ENCODE assay signal across 28 cellular contexts in genomic region chr15:79060175-79060574, GRCh38. TPM values are rescaled to one million over a fixed set of nuclear protein-coding genes. Genes with fewer than 3 reads are reported as not detected.
A peak's percentile ranks its signal among the peaks of the same experiment; 100 is the strongest.
DNase-seq lines count a peak whose midpoint lies in the region; ATAC-seq, FAIRE-seq and TF ChIP-seq lines count a peak whose summit lies in the region.
"Had no signal": no experiment of that assay in that cellular context is flagged by ENCODE, and none has a peak within 500 bp of the region (broad histone marks: within the 10 kb centered on the region; RNA-seq: fewer than 3 reads in every experiment).

No MANE protein-coding gene starts in this region.

- FAIRE-seq in H1 (lab: Jason Lieb, UNC): peak; percentile 78
- FAIRE-seq: GM18507 had no signal

- peak overlapping the region in 2 of 4 experiments; percentile 2 to 12; a peak in 3 of 8 replicates for H3K4me3 ChIP-seq in H1 (ENCODE audit: extremely low read depth in 1 of 4, insufficient read depth in 2 of 4, low read depth in 3 of 4, low read length in 4 of 4)
- no peak overlapping the region for H3K4me3 ChIP-seq in left lung
- no peak overlapping the region for H3K4me3 ChIP-seq in coronary artery
- H3K4me3 ChIP-seq: GM23248, SJCRH30 had no signal

- no peak overlapping the region; the same call in 1 of the 2 replicates for H3K18ac ChIP-seq in H1 (ENCODE audit: extremely low read depth, low read length)

- H3K79me1 ChIP-seq in H1 (ENCODE audit: low read depth, low read length): no peaks in the 10 kb centered on the region

- H4K20me1 ChIP-seq in H1 (replicated peaks in 1 of 2; ENCODE audit: control insufficient read depth in 1 of 2, insufficient read depth in 2 of 2, low read length in 2 of 2): peaks cover 0 to 1% of the 10 kb centered on the region in 2 experiments

- no peaks in the 10 kb centered on the region; the same call in 1 of the 2 replicates for H3K23me2 ChIP-seq in H1 (ENCODE audit: low read depth, low read length)

- no peak overlapping the region for H2BK120ac ChIP-seq in H1 (replicated peaks; ENCODE audit: low read depth, low read length)

- no peak overlapping the region for H3K4ac ChIP-seq in H1 (replicated peaks; ENCODE audit: insufficient read length, low read depth, low read length)

- H4K5ac ChIP-seq in H1 (ENCODE audit: insufficient read length, low read depth, low read length): no peak overlapping the region

- H3K36me3 ChIP-seq in H1 (ENCODE audit: control insufficient read depth in 2 of 4, insufficient read depth in 4 of 4, low read length in 3 of 4) (no peaks in the 10 kb centered on the region), left lung (no peaks in the 10 kb centered on the region)
- H3K36me3 ChIP-seq: SJCRH30 had no signal

- CTCF ChIA-PET in H1 (lab: Charles Lee; ENCODE audit: partially characterized antibody): interaction anchor here (1.7 to 22.1 kb wide), 2 partner anchors 12 to 30 kb away, joined by 4 to 236 read pairs; no protein-coding TSS in a partner anchor

- DNase-seq in ELF-1 (ENCODE audit: low read depth, low spot score) (peak; percentile 27), NCI-H146 (lab: John Stamatoyannopoulos, UW) (peak; percentile 62), H1 (ENCODE audit: low read depth in 1 of 2, low spot score in 2 of 2) (peak in 1 of 2 experiments; percentile 17), iPS-NIHi11 (ENCODE audit: low spot score) (peak; percentile 61), left lung (no peak), NCI-H1694 treated with DMSO at 0.1 percent for 48 hours (lab: John Stamatoyannopoulos, UW) (no peak), coronary artery (ENCODE audit: low spot score) (no peak)
- DNase-seq: 8988T, ACHN, Calu3, DMS153, DND-41, GM23248, HCEC 1CT, Kasumi-1, MV-4-11, NCI-H1105, NCI-H1436 treated with DMSO at 0.1 percent for 48 hours, NCI-H2029 treated with DMSO at 0.1 percent for 48 hours, NCI-H2171, NCI-H226, NCI-H524, NCI-H748 treated with DMSO at 0.1 percent for 48 hours, PC-3, SJCRH30 had no signal

- H2BK20ac ChIP-seq in H1 (ENCODE audit: low read length): no peak overlapping the region

- no peak overlapping the region for H3K23ac ChIP-seq in H1 (ENCODE audit: insufficient read length)

- no peak for TF ChIP-seq CTCF in H1 (IDR thresholded peaks at IDR 0.05; ENCODE audit: control extremely low read depth in 1 of 3, insufficient read depth in 1 of 3, low read depth in 1 of 3, low read length in 3 of 3)
- TF ChIP-seq CTCF in left lung (IDR thresholded peaks at IDR 0.05): no peak
- no peak for TF ChIP-seq CTCF in coronary artery (IDR thresholded peaks at IDR 0.05)

- H3K4me1 ChIP-seq in H1 (replicated peaks in 1 of 4; ENCODE audit: control insufficient read depth in 3 of 4, insufficient read depth in 4 of 4, low read length in 3 of 4): peaks cover 6 to 16% (median 12%) of the 10 kb centered on the region in 4 experiments; a peak in 6 of 7 replicates
- H3K4me1 ChIP-seq in left lung: no peaks in the 10 kb centered on the region
- H3K4me1 ChIP-seq: SJCRH30 had no signal

- H3K9me3 ChIP-seq in H1 (ENCODE audit: insufficient read depth in 2 of 2, low read depth in 1 of 2, low read length in 1 of 2) (no peaks in the 10 kb centered on the region), left lung (no peaks in the 10 kb centered on the region)
- H3K9me3 ChIP-seq: SJCRH30 had no signal

- H3K14ac ChIP-seq in H1 (ENCODE audit: insufficient read length): no peak overlapping the region

- no peak overlapping the region for H4K8ac ChIP-seq in H1 (ENCODE audit: extremely low read depth, insufficient read depth, low read length)

- TF ChIP-seq POLR2A in H1 (IDR thresholded peaks at IDR 0.05; ENCODE audit: control extremely low read depth in 1 of 2, low read depth in 2 of 2, low read length in 2 of 2): no peak

- H4K91ac ChIP-seq in H1 (replicated peaks; ENCODE audit: insufficient read length, low read length): no peak overlapping the region

- H3K4me2 ChIP-seq in H1 (ENCODE audit: insufficient read depth in 1 of 2, low read depth in 2 of 2, low read length in 2 of 2): peak overlapping the region; percentile 53 to 61

- no peak overlapping the region for H2AFZ ChIP-seq in H1 (ENCODE audit: low read length)
- H2AFZ ChIP-seq: GM23248 had no signal

- H3K27me3 ChIP-seq in H1 (replicated peaks in 1 of 4; ENCODE audit: control insufficient read depth in 3 of 4, extremely low read depth in 1 of 4, insufficient read depth in 3 of 4, low read length in 3 of 4) (peaks cover 24 to 64% (median 53%) of the 10 kb centered on the region in 4 experiments), left lung (peaks cover 0 to 11% of the 10 kb centered on the region in 2 donors)
- H3K27me3 ChIP-seq: SJCRH30 had no signal

- H2BK15ac ChIP-seq in H1 (ENCODE audit: low read length): no peak overlapping the region

- H3K79me2 ChIP-seq in H1 (ENCODE audit: control insufficient read depth in 1 of 2, insufficient read depth in 2 of 2, low read length in 2 of 2): no peaks in the 10 kb centered on the region

- TF ChIP-seq RAD21 in H1 (IDR thresholded peaks at IDR 0.05 in 1 of 2, conservative IDR thresholded peaks at IDR 0.05 in 1 of 2; ENCODE audit: low read depth in 2 of 2, low read length in 2 of 2): no peak

- no peak overlapping the region for H2BK12ac ChIP-seq in H1 (ENCODE audit: low read depth, low read length)

- no peak overlapping the region for H3K9ac ChIP-seq in H1 (replicated peaks in 1 of 4; ENCODE audit: extremely low read depth in 1 of 4, low read depth in 3 of 4, low read length in 3 of 4)
- H3K9ac ChIP-seq: GM23248 had no signal

- no peak overlapping the region for H3K27ac ChIP-seq in H1 (ENCODE audit: low read depth, low read length)
- H3K27ac ChIP-seq in left lung: no peak overlapping the region
- no peak overlapping the region for H3K27ac ChIP-seq in coronary artery
- H3K27ac ChIP-seq: GM23248, HL-60, SJCRH30 had no signal

- H2BK5ac ChIP-seq in H1 (ENCODE audit: low read depth, low read length): no peak overlapping the region

- intact Hi-C loops in left lung (cut with DNase I): no loop called here

- ATAC-seq in left lung: no peak
- no peak for ATAC-seq in HG03095 (IDR thresholded peaks at IDR 0.05; ENCODE audit: unreplicated experiment)
- ATAC-seq: PC-3 had no signal

- no peak overlapping the region for H3K56ac ChIP-seq in H1 (replicated peaks; ENCODE audit: insufficient read length, low read depth, low read length)

- peak in 1 of 2 experiments; percentile 83; a peak in 1 of 3 replicates for TF ChIP-seq EP300 in H1 (IDR thresholded peaks at IDR 0.05; ENCODE audit: borderline replicate concordance in 1 of 2, low read depth in 2 of 2, low read length in 2 of 2)

- no peak overlapping the region for H2AK5ac ChIP-seq in H1 (ENCODE audit: low read depth, low read length)

- 48% methylated on average over 4 of the region's 4 CpGs; no CpG with 5 or more reads in 1 of the 2 experiments for WGBS in H1 (ENCODE audit: extremely low coverage in 1 of 2, insufficient coverage in 1 of 2, insufficient read length in 1 of 2, insufficient replicate concordance in 2 of 2, low coverage in 1 of 2, low lambda C conversion rate in 2 of 2, missing lambda C conversion rate in 1 of 2), 2 experiments

- POLR2A ChIA-PET in H1 (lab: Charles Lee; ENCODE audit: partially characterized antibody): interaction anchor here (0.9 to 1.1 kb wide), 2 partner anchors 12 to 105 kb away, joined by 3 read pairs; no protein-coding TSS in a partner anchor

TF ChIP-seq in H1, 55 proteins besides CTCF, POLR2A, EP300 and RAD21 (continues in another document):
- TF ChIP-seq SRF (IDR thresholded peaks at IDR 0.05; ENCODE audit: low read depth, low read length): no peak
- TF ChIP-seq TAF1 (IDR thresholded peaks at IDR 0.05; ENCODE audit: low read depth, low read length): no peak
- no peak for TF ChIP-seq CBX8 (IDR thresholded peaks at IDR 0.05; ENCODE audit: borderline replicate concordance, low read depth, low read length)
- peak in 1 of 2 experiments; percentile 43 for TF ChIP-seq BCL11A (IDR thresholded peaks at IDR 0.05; ENCODE audit: low read depth in 2 of 2, low read length in 2 of 2)
- TF ChIP-seq CEBPB (IDR thresholded peaks at IDR 0.05; ENCODE audit: low read depth, low read length): no peak
- no peak for TF ChIP-seq RBBP5 (IDR thresholded peaks at IDR 0.05; ENCODE audit: borderline replicate concordance, low read depth, low read length)
- TF ChIP-seq MAFK (IDR thresholded peaks at IDR 0.05; ENCODE audit: low read depth, low read length): no peak
- TF ChIP-seq NRF1 (IDR thresholded peaks at IDR 0.05; ENCODE audit: low read depth, low read length): no peak
- no peak for TF ChIP-seq CHD1 (IDR thresholded peaks at IDR 0.05; ENCODE audit: low read depth, low read length)
- TF ChIP-seq ATF3 (IDR thresholded peaks at IDR 0.05; ENCODE audit: insufficient read depth, low read depth, low read length): no peak
- TF ChIP-seq CBX5 (IDR thresholded peaks at IDR 0.05; ENCODE audit: low read depth, low read length): no peak
- TF ChIP-seq RNF2 (IDR thresholded peaks at IDR 0.05; ENCODE audit: borderline replicate concordance, low read depth, low read length, missing control alignments, poor library complexity, severe bottlenecking): no peak
- TF ChIP-seq EZH2 (IDR thresholded peaks at IDR 0.05; ENCODE audit: low read depth, low read length, severe bottlenecking): no peak
- no peak for TF ChIP-seq SP4 (IDR thresholded peaks at IDR 0.05; ENCODE audit: low read length)
- no peak for TF ChIP-seq EGR1 (IDR thresholded peaks at IDR 0.05; ENCODE audit: borderline replicate concordance, low read depth, low read length)
- peak; percentile 90 for TF ChIP-seq TEAD4 (IDR thresholded peaks at IDR 0.05; ENCODE audit: low read depth, low read length)
- TF ChIP-seq POU5F1 (IDR thresholded peaks at IDR 0.05; ENCODE audit: low read depth, low read length): no peak
- TF ChIP-seq CHD2 (IDR thresholded peaks at IDR 0.05; ENCODE audit: low read length): no peak
- TF ChIP-seq JUN (IDR thresholded peaks at IDR 0.05; ENCODE audit: low read depth, low read length): no peak
- peak; percentile 89 for TF ChIP-seq NANOG (IDR thresholded peaks at IDR 0.05; ENCODE audit: insufficient read depth, low read depth, low read length, poor library complexity, severe bottlenecking)

RNA-seq across cellular contexts. Expression of gene RASGRF1, which starts 30.4 kb away (rescaled TPM):
- 0.34 and 0.67 TPM in 2 replicates for total RNA-seq in H1 (2021; fragmentation: NEBNext Ultra II Directional; extraction: Animal tissue kit (Norgen Biotek cat#: 25700))
- polyA plus RNA-seq in H1 (2011; rRNA removed): 0.42 and 0.61 TPM in 2 replicates
- polyA plus RNA-seq in H1 (2011; cell fraction: cytosol; rRNA removed): 0.40 TPM
- polyA plus RNA-seq in H1 (2011; cell fraction: nucleus; rRNA removed): 1.1 TPM
- polyA plus RNA-seq in H1 (2012, experiment 1 of 2): 0.46 to 1.0 TPM (median 0.54 TPM) in 4 replicates
- 0.10 TPM for polyA plus RNA-seq in H1 (2012, experiment 2 of 2)
- 0.12 TPM for polyA plus RNA-seq in H1 (2013, experiment 1 of 2)
- polyA plus RNA-seq in H1 (2013, experiment 2 of 2): 0.11 TPM
- 1.1 and 1.2 TPM in 2 replicates for polyA minus RNA-seq in H1 (2011; rRNA and poly(A)+ RNA removed)
- 1.0 TPM for polyA minus RNA-seq in H1 (2011; cell fraction: cytosol; rRNA and poly(A)+ RNA removed)
- 2.0 TPM for polyA minus RNA-seq in H1 (2011; cell fraction: nucleus; rRNA and poly(A)+ RNA removed)
- total RNA-seq in left lung: 10 to 100 TPM; 24.0 to 63.2 TPM
- total RNA-seq: GM23248, PC-3 had no signal
- polyA plus RNA-seq: GM23248 had no signal

Comparison
In these comparisons a context has a peak if more than half of its experiments do, and no peak if none do; other contexts are left out.
1. DNase-seq: peak in ELF-1 (single experiment), NCI-H146 (single experiment) and iPS-NIHi11 (single experiment); none in left lung (0 of 2), NCI-H1694 treated with DMSO at 0.1 percent for 48 hours (single experiment) and coronary artery (single experiment).
2. RNA of gene RASGRF1, which starts 30.4 kb away (total RNA-seq): 24.0 to 63.2 TPM in left lung; 0.34 to 0.67 TPM in H1; every median in the first group is over 10 times any median in the second.